In genomic region chr5:76736679-76737078, GRCh38 we compare ENCODE assay signal across 25 cellular contexts. TPM values are rescaled to one million over a fixed set of nuclear protein-coding genes. Genes with fewer than 3 reads are reported as not detected.
DNase-seq lines count a peak whose midpoint lies in the region; ATAC-seq, FAIRE-seq and TF ChIP-seq lines count a peak whose summit lies in the region.
"Had no signal": no experiment of that assay in that cellular context is flagged by ENCODE, and none has a peak within 500 bp of the region (broad histone marks: within the 10 kb centered on the region; RNA-seq: fewer than 3 reads in every experiment).

No MANE protein-coding gene starts in this region.

- H3K9me3 Mint-ChIP-seq in CD4-positive, alpha-beta memory T cell, result no peaks in the 10 kb centered on the region
- H3K9me3 Mint-ChIP-seq in immature natural killer cell, result no peaks in the 10 kb centered on the region
- no peaks in the 10 kb centered on the region for H3K9me3 Mint-ChIP-seq in type B pancreatic cell
- H3K9me3 Mint-ChIP-seq: activated naive CD4-positive, alpha-beta T cell treated with anti-CD3 and anti-CD28 coated beads, Interleukin-2, amount 50 U/mL, for 24 hours; stimulated activated memory B cell treated with anti-CD40 and anti-IgM and Interleukin-4, amounts not matched to agents 10 μg/mL and 1 μg/mL and 100 μg/mL, for 72 hours had no signal

- H3K4me3 Mint-ChIP-seq in CD4-positive, alpha-beta memory T cell, result peak overlapping the region in 2 of 8 donors; percentile 17 to 49
- H3K4me3 Mint-ChIP-seq in T-helper 17 cell, result no peak overlapping the region
- H3K4me3 Mint-ChIP-seq in immature natural killer cell, result peak overlapping the region; percentile 70 to 81 (median 79)
- H3K4me3 Mint-ChIP-seq in type B pancreatic cell, result no peak overlapping the region
- H3K4me3 Mint-ChIP-seq: stimulated activated memory B cell treated with anti-CD40 and anti-IgM and Interleukin-4, amounts not matched to agents 10 μg/mL and 1 μg/mL and 100 μg/mL, for 72 hours had no signal

- no peaks in the 10 kb centered on the region for H3K9me2 ChIP-seq in hepatocyte (replicated peaks; ENCODE audit: insufficient read depth)

- no peaks in the 10 kb centered on the region for H3K36me3 ChIP-seq in CD4-positive, alpha-beta memory T cell (ENCODE audit: insufficient read depth, low read length)
- H3K36me3 ChIP-seq in hepatocyte (replicated peaks; ENCODE audit: insufficient read depth, low read depth), result no peaks in the 10 kb centered on the region
- H3K36me3 ChIP-seq: BLaER1 treated with 17β-estradiol and CSF1 and Interleukin-3, amounts not matched to agents 10 nM and 100 nM had no signal

- H3K4me2 ChIP-seq in A549 (no peak overlapping the region; the same call in 2 of the 3 replicates), hepatocyte (no peak overlapping the region)
- H3K4me2 ChIP-seq: BLaER1 treated with 17β-estradiol and CSF1 and Interleukin-3, amounts not matched to agents 10 nM and 100 nM had no signal

- POLR2A ChIA-PET in A549 (lab: Yijun Ruan, JAX), result interaction anchor here (1.2 kb wide), 1 partner anchor 69 kb away, joined by 5 read pairs; no protein-coding TSS in a partner anchor
- POLR2A ChIA-PET in CD4-positive, alpha-beta memory T cell (lab: Charles Lee; ENCODE audit: partially characterized antibody), result interaction anchor here (0.7 to 4.2 kb wide), 5 partner anchors 21 to 1228 kb away, joined by 3 to 41 read pairs (median 4); partner anchors contain the start of genes F2R and IQGAP2

- H3K27ac Mint-ChIP-seq in CD4-positive, alpha-beta memory T cell, result peak overlapping the region in 6 of 7 donors; percentile 60 to 92 (median 76)
- H3K27ac Mint-ChIP-seq in T-helper 17 cell (peak overlapping the region; percentile 83), immature natural killer cell (peak overlapping the region; percentile 93 to 98 (median 96)), type B pancreatic cell (no peak overlapping the region)
- H3K27ac Mint-ChIP-seq: stimulated activated memory B cell treated with anti-CD40 and anti-IgM and Interleukin-4, amounts not matched to agents 10 μg/mL and 1 μg/mL and 100 μg/mL, for 72 hours had no signal

- H3K27ac ChIP-seq in A549 (peak overlapping the region; percentile 71 to 82), hepatocyte (no peak overlapping the region)
- no peak overlapping the region for H3K27ac ChIP-seq in CD4-positive, alpha-beta memory T cell (ENCODE audit: low read depth, low read length)
- H3K27ac ChIP-seq: BLaER1 treated with 17β-estradiol and CSF1 and Interleukin-3, amounts not matched to agents 10 nM and 100 nM; lower lobe of right lung; psoas muscle; suprapubic skin had no signal

- no peak overlapping the region for H3K4me3 ChIP-seq in A549
- H3K4me3 ChIP-seq in CD4-positive, alpha-beta memory T cell (ENCODE audit: low read length in 2 of 2), result no peak overlapping the region
- no peak overlapping the region for H3K4me3 ChIP-seq in hepatocyte
- H3K4me3 ChIP-seq: BLaER1 treated with 17β-estradiol and CSF1 and Interleukin-3, amounts not matched to agents 10 nM and 100 nM; lower lobe of right lung; psoas muscle; suprapubic skin had no signal

- H3K4me1 Mint-ChIP-seq in CD4-positive, alpha-beta memory T cell, result peaks cover 28 to 71% (median 51%) of the 10 kb centered on the region in 4 donors
- H3K4me1 Mint-ChIP-seq in T-helper 17 cell (peaks cover 37% of the 10 kb centered on the region), immature natural killer cell (peaks cover 90 to 94% of the 10 kb centered on the region in 2 donors), type B pancreatic cell (ENCODE audit: unreplicated experiment) (peaks cover 9% of the 10 kb centered on the region)

- TF ChIP-seq CTCF in A549 (IDR thresholded peaks at IDR 0.05), result no peak
- no peak for TF ChIP-seq CTCF in hepatocyte (IDR thresholded peaks at IDR 0.05; ENCODE audit: poor library complexity)
- no peak for TF ChIP-seq CTCF in type B pancreatic cell (conservative IDR thresholded peaks at IDR 0.05)

- H3K4me1 ChIP-seq in A549, result peaks cover 44% of the 10 kb centered on the region
- H3K4me1 ChIP-seq in CD4-positive, alpha-beta memory T cell (ENCODE audit: insufficient read depth, low read length), result peaks cover 65% of the 10 kb centered on the region
- no peaks in the 10 kb centered on the region for H3K4me1 ChIP-seq in hepatocyte (ENCODE audit: insufficient read depth)
- H3K4me1 ChIP-seq: psoas muscle had no signal

- ATAC-seq in A549 (no peak), T-helper 17 cell (no peak), GM21529 (IDR thresholded peaks at IDR 0.05; ENCODE audit: unreplicated experiment) (no peak)
- ATAC-seq: HCT116; HepG2; lower lobe of right lung; naive thymus-derived CD4-positive, alpha-beta T cell; psoas muscle had no signal

- no peaks in the 10 kb centered on the region for H3K36me3 Mint-ChIP-seq in CD4-positive, alpha-beta memory T cell
- H3K36me3 Mint-ChIP-seq in T-helper 17 cell (ENCODE audit: low read depth) (peaks cover 4% of the 10 kb centered on the region), immature natural killer cell (peaks cover 10 to 19% (median 11%) of the 10 kb centered on the region in 3 donors), type B pancreatic cell (peaks cover 18% of the 10 kb centered on the region)
- H3K36me3 Mint-ChIP-seq: activated naive CD4-positive, alpha-beta T cell treated with anti-CD3 and anti-CD28 coated beads, Interleukin-2, amount 50 U/mL, for 24 hours; stimulated activated memory B cell treated with anti-CD40 and anti-IgM and Interleukin-4, amounts not matched to agents 10 μg/mL and 1 μg/mL and 100 μg/mL, for 72 hours had no signal

- DNase-seq in A549 (ENCODE audit: low read depth in 1 of 2, low spot score in 1 of 2), result no peak
- no peak for DNase-seq in CD4-positive, alpha-beta memory T cell
- no peak for DNase-seq in T-helper 17 cell
- no peak for DNase-seq in immature natural killer cell
- DNase-seq in ecto neural progenitor cell (ENCODE audit: low spot score), result no peak
- DNase-seq in hepatocyte (ENCODE audit: low spot score), result no peak
- DNase-seq in type B pancreatic cell (ENCODE audit: extremely low spot score, unreplicated experiment), result no peak
- DNase-seq: activated CD4-positive, alpha-beta T cell treated with anti-CD3 and anti-CD28 coated beads for 1 hour; amniotic stem cell; kidney glomerular epithelial cell; lower lobe of right lung; naive thymus-derived CD4-positive, alpha-beta T cell; NCI-H1694; NCI-H446; NCI-H774; psoas muscle had no signal

- H3K27me3 ChIP-seq in CD4-positive, alpha-beta memory T cell (ENCODE audit: insufficient read depth, low read length), result no peaks in the 10 kb centered on the region
- no peaks in the 10 kb centered on the region for H3K27me3 ChIP-seq in hepatocyte
- H3K27me3 ChIP-seq: BLaER1 treated with 17β-estradiol and CSF1 and Interleukin-3, amounts not matched to agents 10 nM and 100 nM; suprapubic skin had no signal

- H3K9me3 ChIP-seq in A549 (no peaks in the 10 kb centered on the region), T-helper 17 cell (ENCODE audit: control insufficient read depth, low read length, poor library complexity, severe bottlenecking) (no peaks in the 10 kb centered on the region), hepatocyte (ENCODE audit: low read depth) (no peaks in the 10 kb centered on the region)
- no peaks in the 10 kb centered on the region for H3K9me3 ChIP-seq in CD4-positive, alpha-beta memory T cell (ENCODE audit: control insufficient read depth in 1 of 2, low read length in 2 of 2)
- H3K9me3 ChIP-seq: lower lobe of right lung, psoas muscle, suprapubic skin had no signal

- no peaks in the 10 kb centered on the region for H3K27me3 Mint-ChIP-seq in CD4-positive, alpha-beta memory T cell
- H3K27me3 Mint-ChIP-seq in T-helper 17 cell (peaks cover 9% of the 10 kb centered on the region), immature natural killer cell (ENCODE audit: low read depth in 3 of 3) (peaks cover 11 to 28% (median 27%) of the 10 kb centered on the region in 3 donors), type B pancreatic cell (no peaks in the 10 kb centered on the region)
- H3K27me3 Mint-ChIP-seq: brain had no signal

- H3K79me2 ChIP-seq in hepatocyte, result no peaks in the 10 kb centered on the region

- WGBS in A549 (ENCODE audit: missing lambda C conversion rate), result 86% methylated on average over 5 of the region's 5 CpGs
- 96% methylated on average over 5 of the region's 5 CpGs for WGBS in hepatocyte (ENCODE audit: low lambda C conversion rate, missing lambda C conversion rate)

- no peak for TF ChIP-seq EP300 in A549 (IDR thresholded peaks at IDR 0.05)

- intact Hi-C loops in CD4-positive, alpha-beta memory T cell (cut with micrococcal nuclease), result loop anchor here (10.0 kb wide), 2 partner anchors 298 to 332 kb away; partner anchors contain the start of genes AGGF1 and IQGAP2

- no peak for FAIRE-seq in A549 (lab: Jason Lieb, UNC)
- FAIRE-seq: frontal cortex, HepG2 had no signal

- H2AFZ ChIP-seq in hepatocyte, result no peak overlapping the region

- CTCF ChIA-PET in A549 (lab: Yijun Ruan, JAX), result interaction anchor here (0.7 to 7.2 kb wide), 6 partner anchors 15 to 65 kb away, joined by 3 to 44 read pairs (median 4); no protein-coding TSS in a partner anchor
- CTCF ChIA-PET in CD4-positive, alpha-beta memory T cell (lab: Charles Lee; ENCODE audit: partially characterized antibody), result interaction anchor here (3.4 to 6.2 kb wide), 3 partner anchors 14 to 39 kb away, joined by 13 to 83 read pairs (median 40); partner anchors contain the start of gene F2R

- TF ChIP-seq POLR2A in A549 (IDR thresholded peaks at IDR 0.05; ENCODE audit: low read length), result no peak

- TF ChIP-seq RAD21 in A549 (conservative IDR thresholded peaks at IDR 0.05 in 1 of 2, IDR thresholded peaks at IDR 0.05 in 1 of 2), result no peak

- H4K20me1 ChIP-seq in hepatocyte (ENCODE audit: insufficient read depth, poor library complexity, severe bottlenecking), result no peaks in the 10 kb centered on the region
- H4K20me1 ChIP-seq: BLaER1 treated with 17β-estradiol and CSF1 and Interleukin-3, amounts not matched to agents 10 nM and 100 nM had no signal

TF ChIP-seq in A549, 52 proteins besides CTCF, POLR2A, EP300 and RAD21 (continues in another document):
- TF ChIP-seq FOXS1 (CRISPR knock-in tag; IDR thresholded peaks at IDR 0.05), result no peak
- TF ChIP-seq TFCP2L1 (CRISPR knock-in tag; IDR thresholded peaks at IDR 0.05), result no peak

RNA-seq across cellular contexts. Expression of gene F2R, which starts 20.8 kb away (rescaled TPM):
- polyA plus RNA-seq in A549 (2011; rRNA removed), result 114 and 131 TPM in 2 replicates
- 28.2 and 38.5 TPM in 2 replicates for polyA plus RNA-seq in A549 (2012; cell fraction: cytosol; rRNA removed)
- polyA plus RNA-seq in A549 (2012; cell fraction: nucleus; rRNA removed), result 21.4 and 25.3 TPM in 2 replicates
- polyA plus RNA-seq in A549 (2017; fragmentation: RNase III; extraction: RNeasy Plus Mini Kit Qiagen cat#74134 plus additional on column Dnase treatment), result 19.4 to 30.4 TPM (median 26.3 TPM) in 3 replicates
- polyA minus RNA-seq in A549 (2011; rRNA and poly(A)+ RNA removed), result 76.1 and 95.1 TPM in 2 replicates
- 10 to 100 TPM; 12.4 to 14.6 TPM for total RNA-seq in CD4-positive, alpha-beta memory T cell
- 1 to 10 TPM; 6.7 to 8.9 TPM for polyA plus RNA-seq in CD4-positive, alpha-beta memory T cell
- 10 to 100 TPM in 1 of 2 donors, 1 to 10 TPM in 1; 3.6 to 20.4 TPM for total RNA-seq in T-helper 17 cell
- 100 to 1,000 TPM in 2 of 3 donors, 10 to 100 TPM in 1; 92.6 to 115 (median 106) TPM for polyA plus RNA-seq in immature natural killer cell
- 48.1 and 48.9 TPM in 2 replicates for total RNA-seq in hepatocyte
- polyA plus RNA-seq in hepatocyte, result 27.1 and 33.5 TPM in 2 replicates
- 8.5 and 20.1 TPM in 2 replicates for total RNA-seq in type B pancreatic cell (ENCODE audit: low replicate concordance)

Comparison
In these comparisons a context has a peak if more than half of its experiments do, and no peak if none do; other contexts are left out.
1. H3K27ac ChIP-seq: peak in A549 (2 of 2); none in CD4-positive, alpha-beta memory T cell (single experiment) and hepatocyte (single experiment).
2. H3K4me3 Mint-ChIP-seq: peak in immature natural killer cell (5 of 5); none in T-helper 17 cell (single experiment) and type B pancreatic cell (single experiment).